In genomic region chr5:45696206-45696836, GRCh38 we compare ENCODE assay signal across 8 cellular contexts. TPM values are rescaled to one million over a fixed set of nuclear protein-coding genes. Genes with fewer than 3 reads are reported as not detected.
DNase-seq lines count a peak whose midpoint lies in the region; ATAC-seq and TF ChIP-seq lines count a peak whose summit lies in the region.

Gene HCN1 (minus strand): TSS chr5:45696380.

- H3K4me1 ChIP-seq in body of pancreas (peaks cover 18% of the 10 kb centered on the region), iPS DF 6.9 (ENCODE audit: control insufficient read depth, insufficient read depth, low read length) (peaks cover 1% of the 10 kb centered on the region; the same call in 1 of the 2 replicates), sigmoid colon (peaks cover 0 to 14% (median 12%) of the 10 kb centered on the region in 4 donors)

- peak; percentile 67 to 95 (median 88) for TF ChIP-seq CTCF in body of pancreas (IDR thresholded peaks at IDR 0.05)
- TF ChIP-seq CTCF in sigmoid colon (IDR thresholded peaks at IDR 0.05): peak in 3 of 4 experiments; percentile 21 to 57 (median 39)

- intact Hi-C loops in body of pancreas (cut with DNase I) (no loop called here), sigmoid colon (cut with DNase I) (no loop called here)

- H3K27ac ChIP-seq in body of pancreas (peak within 1 kb of the TSS in 1 of 4 donors; percentile 39), iPS DF 6.9 (ENCODE audit: low read length) (no peak within 1 kb of the TSS), sigmoid colon (no peak within 1 kb of the TSS)

- peak within 1 kb of the TSS; percentile 41 to 65 for H3K4me3 ChIP-seq in body of pancreas
- peak within 1 kb of the TSS; percentile 46 for H3K4me3 ChIP-seq in iPS DF 6.9 (ENCODE audit: low read length)
- peak within 1 kb of the TSS in 3 of 4 donors; percentile 33 to 46 (median 42) for H3K4me3 ChIP-seq in sigmoid colon

- ATAC-seq in GM18519 (IDR thresholded peaks at IDR 0.05; ENCODE audit: low FRiP score, unreplicated experiment) (peak; percentile 74), HG03025 (IDR thresholded peaks at IDR 0.05; ENCODE audit: low FRiP score, unreplicated experiment) (peak; percentile 89), body of pancreas (peak; percentile 100)

- no peaks in the 10 kb centered on the region for H3K9me3 ChIP-seq in body of pancreas
- no peaks in the 10 kb centered on the region for H3K9me3 ChIP-seq in iPS DF 6.9 (ENCODE audit: control insufficient read depth, insufficient read depth, low read length)
- H3K9me3 ChIP-seq in sigmoid colon: no peaks in the 10 kb centered on the region

- H3K36me3 ChIP-seq in body of pancreas (replicated peaks in 1 of 2; ENCODE audit: insufficient read depth in 1 of 2, low read depth in 2 of 2): no peaks in the 10 kb centered on the region
- H3K36me3 ChIP-seq in iPS DF 6.9 (ENCODE audit: control insufficient read depth, insufficient read depth, low read length): no peaks in the 10 kb centered on the region
- no peaks in the 10 kb centered on the region for H3K36me3 ChIP-seq in sigmoid colon

- TF ChIP-seq POLR2A in body of pancreas (IDR thresholded peaks at IDR 0.05) (no peak), sigmoid colon (IDR thresholded peaks at IDR 0.05) (no peak)

- no peak for TF ChIP-seq EP300 in sigmoid colon (IDR thresholded peaks at IDR 0.05)

- H3K27me3 ChIP-seq in body of pancreas: no peaks in the 10 kb centered on the region
- H3K27me3 ChIP-seq in iPS DF 6.9 (ENCODE audit: control insufficient read depth, insufficient read depth, low read length): no peaks in the 10 kb centered on the region
- peaks cover 16 to 63% (median 23%) of the 10 kb centered on the region in 3 donors for H3K27me3 ChIP-seq in sigmoid colon

- WGBS in body of pancreas, 2 donors: 12 to 46% methylated on average over 13 to 46 of the region's 46 CpGs
- WGBS in iPS DF 6.9 (ENCODE audit: insufficient coverage, insufficient read length): no CpG with 5 or more reads among the region's 46 CpGs
- 14% methylated on average over 46 of the region's 46 CpGs for WGBS in sigmoid colon, 2 donors

- DNase-seq in NCI-H82 (lab: John Stamatoyannopoulos, UW): peak; percentile 90
- peak; percentile 87 to 91 (median 88) for DNase-seq in body of pancreas
- peak; percentile 74 for DNase-seq in iPS DF 6.9 (ENCODE audit: low read depth, low spot score)
- DNase-seq in sigmoid colon: peak; percentile 76
- DNase-seq in UCSD-AML1 (lab: John Stamatoyannopoulos, UW; ENCODE audit: unreplicated experiment): no peak
- DNase-seq in DMS79 (lab: John Stamatoyannopoulos, UW): no peak

RNA-seq across cellular contexts. Expression of gene HCN1, which starts in this region (rescaled TPM):
- total RNA-seq in body of pancreas (1 to 10 TPM in 1 of 2 donors, under 1 TPM in 1; 0.52 to 3.0 TPM), sigmoid colon (under 1 TPM; 0.14 to 0.71 (median 0.22) TPM)
- polyA plus RNA-seq in sigmoid colon: under 1 TPM in 2 of 3 donors, not detected in 1; under 0.01 to 0.09 TPM

Comparison
In these comparisons a context has a peak if more than half of its experiments do, and no peak if none do; other contexts are left out.
1. Peak in DNase-seq and H3K4me3 ChIP-seq in sigmoid colon; RNA of the gene not detected or under 1 TPM.
2. DNase-seq: peak in NCI-H82 (single experiment), body of pancreas (4 of 4) and iPS DF 6.9 (single experiment); none in UCSD-AML1 (single experiment) and DMS79 (single experiment).
3. Peak in every context shown above with its lines, with median percentiles within 50 percentile points of each other: ATAC-seq and H3K4me3 ChIP-seq.